ENCODE assay signal across 4 cellular contexts in the genomic region with DNA sequence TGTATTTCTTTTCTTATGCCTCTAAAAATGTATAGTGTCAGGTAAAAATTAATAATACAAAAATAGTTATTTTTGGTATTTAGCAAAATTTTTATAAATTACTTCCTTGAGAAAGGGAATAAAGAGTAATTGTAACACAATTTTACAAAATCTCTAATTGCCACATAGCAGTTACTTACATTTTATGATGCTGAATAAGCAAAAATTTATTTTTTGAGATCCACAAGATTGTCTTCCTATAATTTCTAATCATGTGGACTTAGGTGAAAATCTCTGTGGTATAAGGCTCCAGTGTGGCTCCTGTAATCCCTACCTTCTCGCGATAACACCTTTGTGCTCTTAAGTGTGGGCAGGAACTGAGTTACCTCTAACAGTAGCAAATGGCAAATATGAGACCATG.
TF ChIP-seq lines count a peak whose summit lies in the region.

No MANE protein-coding gene starts in this region.

TF ChIP-seq in A549, 52 proteins besides CTCF, POLR2A, EP300 and RAD21:
- peak; percentile 77 for TF ChIP-seq MAFK (IDR thresholded peaks at IDR 0.05; ENCODE audit: partially characterized antibody)

TF ChIP-seq in IMR-90, 13 proteins besides CTCF, POLR2A, EP300 and RAD21:
- peak; percentile 22; the same call in 1 of the 2 replicates for TF ChIP-seq MAFK (IDR thresholded peaks at IDR 0.05; ENCODE audit: low read depth, low read length)

TF ChIP-seq in K562, 482 proteins besides CTCF, POLR2A, EP300 and RAD21:
- TF ChIP-seq MAFG (tag; conservative IDR thresholded peaks at IDR 0.05) (peak; percentile 58), C11orf30 (IDR thresholded peaks at IDR 0.05; ENCODE audit: low read depth) (peak; percentile 48; the same call in 1 of the 2 replicates), ZNF316 (IDR thresholded peaks at IDR 0.05) (peak; percentile 73)

TF ChIP-seq in HepG2, 621 proteins besides CTCF, POLR2A, EP300 and RAD21:
- TF ChIP-seq MAFF (IDR thresholded peaks at IDR 0.05; ENCODE audit: low read depth, low read length) (peak; percentile 72), MAFK (conservative IDR thresholded peaks at IDR 0.05 in 1 of 2, IDR thresholded peaks at IDR 0.05 in 1 of 2; ENCODE audit: low read length in 2 of 2) (peak; percentile 78 to 89)
